17 cellular contexts compared by ENCODE assay signal in genomic region chr12:9606736-9607372, GRCh38. TPM values are rescaled to one million over a fixed set of nuclear protein-coding genes. Genes with fewer than 3 reads are reported as not detected.
DNase-seq lines count a peak whose midpoint lies in the region; ATAC-seq and TF ChIP-seq lines count a peak whose summit lies in the region.
"Had no signal": no experiment of that assay in that cellular context is flagged by ENCODE, and none has a peak within 500 bp of the region (broad histone marks: within the 10 kb centered on the region; RNA-seq: fewer than 3 reads in every experiment).

No MANE protein-coding gene starts in this region.

- no peak for ATAC-seq in activated CD8-positive, alpha-beta memory T cell treated with anti-CD3 and anti-CD28 coated beads, Interleukin-2, amount 10 ng/mL, durations not matched to agents 7 days and 5 days
- ATAC-seq in activated CD8-positive, alpha-beta T cell treated with anti-CD3 and anti-CD28 coated beads for 36 hours = no peak
- no peak for ATAC-seq in GM18868 (IDR thresholded peaks at IDR 0.05; ENCODE audit: unreplicated experiment)
- ATAC-seq: PC-3 had no signal

- intact Hi-C loops in CD4-positive, alpha-beta memory T cell (cut with micrococcal nuclease) = loop anchor here (1.0 kb wide), 1 partner anchor 8 kb away; no protein-coding TSS in a partner anchor
- intact Hi-C loops in activated CD8-positive, alpha-beta T cell treated with anti-CD3 and anti-CD28 coated beads for 36 hours (cut with micrococcal nuclease) = no loop called here
- intact Hi-C loops in Caco-2 (cut with micrococcal nuclease; ENCODE audit: unreplicated experiment) = loop anchor here (10.0 kb wide), 1 partner anchor 272 kb away; no protein-coding TSS in a partner anchor

- peak; percentile 45 for DNase-seq in activated CD8-positive, alpha-beta memory T cell treated with anti-CD3 and anti-CD28 coated beads, Interleukin-2, amount 10 ng/mL, durations not matched to agents 7 days and 5 days
- DNase-seq in activated CD8-positive, alpha-beta memory T cell treated with anti-CD3 and anti-CD28 coated beads, Interleukin-2, amount 50 U/mL, for 4 hours = no peak
- no peak for DNase-seq in CD4-positive, alpha-beta memory T cell
- peak; percentile 2 for DNase-seq in activated CD8-positive, alpha-beta T cell treated with anti-CD3 and anti-CD28 coated beads for 36 hours
- DNase-seq in immature natural killer cell (peak; percentile 42 to 65 (median 56)), Caco-2 (no peak)
- DNase-seq in effector CD8-positive, alpha-beta T cell (lab: John Stamatoyannopoulos, UW) = no peak
- DNase-seq: EL, NCI-H1092 treated with DMSO at 0.1 percent for 48 hours, NCI-H2081 treated with DMSO at 0.1 percent for 48 hours, NCI-H510A treated with DMSO at 0.1 percent for 48 hours, NCI-H82, PC-3 had no signal

- H3K4me3 ChIP-seq in CD4-positive, alpha-beta memory T cell (ENCODE audit: low read length in 2 of 2) = peak overlapping the region in 1 of 2 donors; percentile 49
- no peak overlapping the region for H3K4me3 ChIP-seq in Caco-2 (ENCODE audit: low read depth, low read length)
- H3K4me3 ChIP-seq: BLaER1 treated with 17β-estradiol and CSF1 and Interleukin-3, amounts not matched to agents 10 nM and 100 nM had no signal

- H3K9me3 Mint-ChIP-seq in activated CD8-positive, alpha-beta memory T cell treated with anti-CD3 and anti-CD28 coated beads, Interleukin-2, amount 10 ng/mL, durations not matched to agents 7 days and 5 days (ENCODE audit: low read depth) = peaks cover 8% of the 10 kb centered on the region
- peaks cover 0 to 20% (median 14%) of the 10 kb centered on the region in 8 donors for H3K9me3 Mint-ChIP-seq in CD4-positive, alpha-beta memory T cell
- H3K9me3 Mint-ChIP-seq in activated CD8-positive, alpha-beta T cell treated with anti-CD3 and anti-CD28 coated beads for 36 hours = peaks cover 7% of the 10 kb centered on the region
- H3K9me3 Mint-ChIP-seq in immature natural killer cell (peaks cover 0 to 12% (median 2%) of the 10 kb centered on the region in 6 donors), Caco-2 (ENCODE audit: unreplicated experiment) (peaks cover 9% of the 10 kb centered on the region)

- peaks cover 36% of the 10 kb centered on the region for H3K4me1 Mint-ChIP-seq in activated CD8-positive, alpha-beta memory T cell treated with anti-CD3 and anti-CD28 coated beads, Interleukin-2, amount 10 ng/mL, durations not matched to agents 7 days and 5 days
- H3K4me1 Mint-ChIP-seq in CD4-positive, alpha-beta memory T cell = peaks cover 32 to 76% (median 57%) of the 10 kb centered on the region in 4 donors
- H3K4me1 Mint-ChIP-seq in activated CD8-positive, alpha-beta T cell treated with anti-CD3 and anti-CD28 coated beads for 36 hours (ENCODE audit: low read depth) = peaks cover 16% of the 10 kb centered on the region
- H3K4me1 Mint-ChIP-seq in immature natural killer cell (peaks cover 67 to 92% of the 10 kb centered on the region in 2 donors), Caco-2 (ENCODE audit: low read depth, unreplicated experiment) (no peaks in the 10 kb centered on the region)

- peaks cover 0 to 4% of the 10 kb centered on the region in 2 donors for H3K9me3 ChIP-seq in CD4-positive, alpha-beta memory T cell (ENCODE audit: control insufficient read depth in 1 of 2, low read length in 2 of 2)
- H3K9me3 ChIP-seq in Caco-2 = no peaks in the 10 kb centered on the region

- no TSS peak for BruUV-seq in Caco-2 (replicated peaks; lab: Mats Ljungman, UMichigan)

- H3K27me3 ChIP-seq in CD4-positive, alpha-beta memory T cell (ENCODE audit: insufficient read depth, low read length) = no peaks in the 10 kb centered on the region
- no peaks in the 10 kb centered on the region for H3K27me3 ChIP-seq in Caco-2 (replicated peaks; ENCODE audit: control insufficient read depth, insufficient read depth, low read length)
- H3K27me3 ChIP-seq: BLaER1 treated with 17β-estradiol and CSF1 and Interleukin-3, amounts not matched to agents 10 nM and 100 nM had no signal

- no peaks in the 10 kb centered on the region for H3K36me3 ChIP-seq in CD4-positive, alpha-beta memory T cell (ENCODE audit: insufficient read depth, low read length)
- H3K36me3 ChIP-seq in Caco-2 (ENCODE audit: control insufficient read depth, insufficient read depth, low read length) = no peaks in the 10 kb centered on the region

- peaks cover 42% of the 10 kb centered on the region for H3K36me3 Mint-ChIP-seq in activated CD8-positive, alpha-beta memory T cell treated with anti-CD3 and anti-CD28 coated beads, Interleukin-2, amount 10 ng/mL, durations not matched to agents 7 days and 5 days
- peaks cover 21 to 38% of the 10 kb centered on the region in 2 donors for H3K36me3 Mint-ChIP-seq in CD4-positive, alpha-beta memory T cell
- peaks cover 4% of the 10 kb centered on the region for H3K36me3 Mint-ChIP-seq in activated CD8-positive, alpha-beta T cell treated with anti-CD3 and anti-CD28 coated beads for 36 hours (ENCODE audit: low read depth)
- H3K36me3 Mint-ChIP-seq in immature natural killer cell = peaks cover 4 to 26% (median 20%) of the 10 kb centered on the region in 3 donors
- no peaks in the 10 kb centered on the region for H3K36me3 Mint-ChIP-seq in Caco-2 (ENCODE audit: insufficient read depth, unreplicated experiment)

- peak overlapping the region; percentile 53 for H3K27ac ChIP-seq in CD4-positive, alpha-beta memory T cell (ENCODE audit: low read depth, low read length)
- H3K27ac ChIP-seq: BLaER1 treated with 17β-estradiol and CSF1 and Interleukin-3, amounts not matched to agents 10 nM and 100 nM had no signal

- peak overlapping the region; percentile 69 for H3K4me3 Mint-ChIP-seq in activated CD8-positive, alpha-beta memory T cell treated with anti-CD3 and anti-CD28 coated beads, Interleukin-2, amount 10 ng/mL, durations not matched to agents 7 days and 5 days
- H3K4me3 Mint-ChIP-seq in CD4-positive, alpha-beta memory T cell = peak overlapping the region; percentile 87 to 93 (median 90)
- H3K4me3 Mint-ChIP-seq in activated CD8-positive, alpha-beta T cell treated with anti-CD3 and anti-CD28 coated beads for 36 hours = peak overlapping the region; percentile 56
- H3K4me3 Mint-ChIP-seq in immature natural killer cell (peak overlapping the region; percentile 94 to 98 (median 97)), Caco-2 (ENCODE audit: unreplicated experiment) (no peak overlapping the region)

- CTCF ChIA-PET in activated CD8-positive, alpha-beta memory T cell treated with anti-CD3 and anti-CD28 coated beads, Interleukin-2, amount 10 ng/mL, durations not matched to agents 7 days and 5 days (lab: Charles Lee) = no interaction called here
- CTCF ChIA-PET in CD4-positive, alpha-beta memory T cell (lab: Charles Lee; ENCODE audit: partially characterized antibody) = interaction anchor here (1.1 kb wide), 1 partner anchor 101 kb away, joined by 3 read pairs; no protein-coding TSS in a partner anchor
- CTCF ChIA-PET in activated CD8-positive, alpha-beta T cell treated with anti-CD3 and anti-CD28 coated beads for 36 hours (lab: Charles Lee) = no interaction called here
- CTCF ChIA-PET in Caco-2 (lab: Charles Lee) = no interaction called here

- H3K27ac Mint-ChIP-seq in activated CD8-positive, alpha-beta memory T cell treated with anti-CD3 and anti-CD28 coated beads, Interleukin-2, amount 10 ng/mL, durations not matched to agents 7 days and 5 days = peak overlapping the region; percentile 84
- H3K27ac Mint-ChIP-seq in CD4-positive, alpha-beta memory T cell = peak overlapping the region; percentile 87 to 96 (median 91)
- peak overlapping the region; percentile 83 for H3K27ac Mint-ChIP-seq in activated CD8-positive, alpha-beta T cell treated with anti-CD3 and anti-CD28 coated beads for 36 hours
- peak overlapping the region; percentile 83 to 99 (median 98) for H3K27ac Mint-ChIP-seq in immature natural killer cell
- H3K27ac Mint-ChIP-seq in Caco-2 (ENCODE audit: unreplicated experiment) = no peak overlapping the region

- no peaks in the 10 kb centered on the region for H3K27me3 Mint-ChIP-seq in activated CD8-positive, alpha-beta memory T cell treated with anti-CD3 and anti-CD28 coated beads, Interleukin-2, amount 10 ng/mL, durations not matched to agents 7 days and 5 days
- H3K27me3 Mint-ChIP-seq in CD4-positive, alpha-beta memory T cell = no peaks in the 10 kb centered on the region
- H3K27me3 Mint-ChIP-seq in activated CD8-positive, alpha-beta T cell treated with anti-CD3 and anti-CD28 coated beads for 36 hours = no peaks in the 10 kb centered on the region
- H3K27me3 Mint-ChIP-seq in immature natural killer cell (ENCODE audit: low read depth in 3 of 3) = peaks cover 0 to 3% (median 1%) of the 10 kb centered on the region in 3 donors
- no peaks in the 10 kb centered on the region for H3K27me3 Mint-ChIP-seq in Caco-2 (ENCODE audit: insufficient read depth, unreplicated experiment)

- POLR2A ChIA-PET in CD4-positive, alpha-beta memory T cell (lab: Charles Lee; ENCODE audit: partially characterized antibody) = interaction anchor here (1.0 to 2.3 kb wide), 3 partner anchors 8 to 41 kb away, joined by 3 to 9 read pairs (median 4); no protein-coding TSS in a partner anchor
- POLR2A ChIA-PET in activated CD8-positive, alpha-beta T cell treated with anti-CD3 and anti-CD28 coated beads for 36 hours (lab: Charles Lee) = no interaction called here
- POLR2A ChIA-PET in Caco-2 (lab: Charles Lee) = no interaction called here

- peak; percentile 35 for TF ChIP-seq CTCF in activated CD8-positive, alpha-beta T cell treated with anti-CD3 and anti-CD28 coated beads for 36 hours (IDR thresholded peaks at IDR 0.05)
- no peak for TF ChIP-seq CTCF in Caco-2 (IDR thresholded peaks at IDR 0.05; ENCODE audit: insufficient read depth in 1 of 2, low read depth in 1 of 2, low read length in 1 of 2, severe bottlenecking in 1 of 2, unreplicated experiment in 1 of 2)

- peaks cover 30% of the 10 kb centered on the region for H3K4me1 ChIP-seq in CD4-positive, alpha-beta memory T cell (ENCODE audit: insufficient read depth, low read length)
- H3K4me1 ChIP-seq in Caco-2 = peaks cover 2% of the 10 kb centered on the region
- H3K4me1 ChIP-seq: BLaER1 treated with 17β-estradiol and CSF1 and Interleukin-3, amounts not matched to agents 10 nM and 100 nM had no signal

RNA-seq across cellular contexts. Expression of gene KLRB1, which starts 0.9 kb away (rescaled TPM):
- total RNA-seq in activated CD8-positive, alpha-beta memory T cell treated with anti-CD3 and anti-CD28 coated beads, Interleukin-2, amount 10 ng/mL, durations not matched to agents 7 days and 5 days = 10 to 100 TPM; 13.0 to 30.2 TPM
- total RNA-seq in CD4-positive, alpha-beta memory T cell = 10 to 100 TPM; 62.2 to 63.2 TPM
- polyA plus RNA-seq in CD4-positive, alpha-beta memory T cell = 100 to 1,000 TPM; 133 to 196 TPM
- total RNA-seq in activated CD8-positive, alpha-beta T cell treated with anti-CD3 and anti-CD28 coated beads for 36 hours = 1 to 10 TPM; 4.7 to 4.9 TPM
- polyA plus RNA-seq in immature natural killer cell = 100 to 1,000 TPM; 303 to 351 (median 347) TPM
- total RNA-seq in Caco-2 (2022) = not detected in 2 replicates
- total RNA-seq: A172, MCF 10A, PC-3 had no signal

Comparison
In these comparisons a context has a peak if more than half of its experiments do, and no peak if none do; other contexts are left out.
1. DNase-seq: peak in activated CD8-positive, alpha-beta memory T cell treated with anti-CD3 and anti-CD28 coated beads, Interleukin-2, amount 10 ng/mL, durations not matched to agents 7 days and 5 days (single experiment), activated CD8-positive, alpha-beta T cell treated with anti-CD3 and anti-CD28 coated beads for 36 hours (single experiment) and immature natural killer cell (3 of 3); none in activated CD8-positive, alpha-beta memory T cell treated with anti-CD3 and anti-CD28 coated beads, Interleukin-2, amount 50 U/mL, for 4 hours (single experiment), CD4-positive, alpha-beta memory T cell (0 of 5), effector CD8-positive, alpha-beta T cell (single experiment) and Caco-2 (0 of 2).